In the genomic region with DNA sequence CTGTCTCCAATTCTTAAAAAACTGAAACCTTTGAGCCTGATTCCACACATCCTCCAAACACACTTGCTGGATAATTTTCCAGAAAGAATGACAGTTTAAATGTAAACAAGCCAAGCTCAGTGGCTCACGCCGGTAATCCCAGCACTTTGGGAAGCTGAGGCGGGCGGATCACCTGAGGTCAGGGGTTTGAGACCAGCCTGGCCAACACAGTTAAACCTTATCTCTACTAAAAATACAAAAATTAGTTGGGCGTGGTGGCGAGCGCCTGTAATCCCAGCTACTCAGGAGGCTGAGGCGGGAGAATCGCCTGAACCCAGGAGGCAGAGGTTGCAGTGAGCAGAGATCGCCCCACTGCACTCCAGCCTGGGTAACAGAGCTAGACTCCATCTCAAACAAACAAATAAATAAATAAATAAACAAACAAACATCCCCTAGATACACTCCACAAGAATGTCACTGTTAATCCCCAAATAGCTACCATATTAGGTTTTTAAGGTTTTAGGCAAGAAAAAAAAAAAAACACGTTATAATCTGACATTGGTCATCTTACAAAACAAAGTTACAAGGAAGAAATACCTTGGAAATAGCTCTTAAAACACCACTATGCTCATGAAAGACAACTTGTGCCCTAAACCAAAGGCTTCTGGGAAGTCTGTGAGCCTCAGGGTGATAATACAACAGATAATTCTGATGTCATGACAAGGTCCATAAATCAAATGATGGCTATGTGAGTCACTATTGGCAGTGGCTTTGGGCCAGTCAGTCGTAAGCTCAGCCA, we compare ENCODE assay signal across 1 cellular context.
TF ChIP-seq lines count a peak whose summit lies in the region.

No MANE protein-coding gene starts in this region.

TF ChIP-seq in H1, 55 proteins besides CTCF, POLR2A, EP300 and RAD21 (continued from another document):
- TF ChIP-seq, protein P1, sequence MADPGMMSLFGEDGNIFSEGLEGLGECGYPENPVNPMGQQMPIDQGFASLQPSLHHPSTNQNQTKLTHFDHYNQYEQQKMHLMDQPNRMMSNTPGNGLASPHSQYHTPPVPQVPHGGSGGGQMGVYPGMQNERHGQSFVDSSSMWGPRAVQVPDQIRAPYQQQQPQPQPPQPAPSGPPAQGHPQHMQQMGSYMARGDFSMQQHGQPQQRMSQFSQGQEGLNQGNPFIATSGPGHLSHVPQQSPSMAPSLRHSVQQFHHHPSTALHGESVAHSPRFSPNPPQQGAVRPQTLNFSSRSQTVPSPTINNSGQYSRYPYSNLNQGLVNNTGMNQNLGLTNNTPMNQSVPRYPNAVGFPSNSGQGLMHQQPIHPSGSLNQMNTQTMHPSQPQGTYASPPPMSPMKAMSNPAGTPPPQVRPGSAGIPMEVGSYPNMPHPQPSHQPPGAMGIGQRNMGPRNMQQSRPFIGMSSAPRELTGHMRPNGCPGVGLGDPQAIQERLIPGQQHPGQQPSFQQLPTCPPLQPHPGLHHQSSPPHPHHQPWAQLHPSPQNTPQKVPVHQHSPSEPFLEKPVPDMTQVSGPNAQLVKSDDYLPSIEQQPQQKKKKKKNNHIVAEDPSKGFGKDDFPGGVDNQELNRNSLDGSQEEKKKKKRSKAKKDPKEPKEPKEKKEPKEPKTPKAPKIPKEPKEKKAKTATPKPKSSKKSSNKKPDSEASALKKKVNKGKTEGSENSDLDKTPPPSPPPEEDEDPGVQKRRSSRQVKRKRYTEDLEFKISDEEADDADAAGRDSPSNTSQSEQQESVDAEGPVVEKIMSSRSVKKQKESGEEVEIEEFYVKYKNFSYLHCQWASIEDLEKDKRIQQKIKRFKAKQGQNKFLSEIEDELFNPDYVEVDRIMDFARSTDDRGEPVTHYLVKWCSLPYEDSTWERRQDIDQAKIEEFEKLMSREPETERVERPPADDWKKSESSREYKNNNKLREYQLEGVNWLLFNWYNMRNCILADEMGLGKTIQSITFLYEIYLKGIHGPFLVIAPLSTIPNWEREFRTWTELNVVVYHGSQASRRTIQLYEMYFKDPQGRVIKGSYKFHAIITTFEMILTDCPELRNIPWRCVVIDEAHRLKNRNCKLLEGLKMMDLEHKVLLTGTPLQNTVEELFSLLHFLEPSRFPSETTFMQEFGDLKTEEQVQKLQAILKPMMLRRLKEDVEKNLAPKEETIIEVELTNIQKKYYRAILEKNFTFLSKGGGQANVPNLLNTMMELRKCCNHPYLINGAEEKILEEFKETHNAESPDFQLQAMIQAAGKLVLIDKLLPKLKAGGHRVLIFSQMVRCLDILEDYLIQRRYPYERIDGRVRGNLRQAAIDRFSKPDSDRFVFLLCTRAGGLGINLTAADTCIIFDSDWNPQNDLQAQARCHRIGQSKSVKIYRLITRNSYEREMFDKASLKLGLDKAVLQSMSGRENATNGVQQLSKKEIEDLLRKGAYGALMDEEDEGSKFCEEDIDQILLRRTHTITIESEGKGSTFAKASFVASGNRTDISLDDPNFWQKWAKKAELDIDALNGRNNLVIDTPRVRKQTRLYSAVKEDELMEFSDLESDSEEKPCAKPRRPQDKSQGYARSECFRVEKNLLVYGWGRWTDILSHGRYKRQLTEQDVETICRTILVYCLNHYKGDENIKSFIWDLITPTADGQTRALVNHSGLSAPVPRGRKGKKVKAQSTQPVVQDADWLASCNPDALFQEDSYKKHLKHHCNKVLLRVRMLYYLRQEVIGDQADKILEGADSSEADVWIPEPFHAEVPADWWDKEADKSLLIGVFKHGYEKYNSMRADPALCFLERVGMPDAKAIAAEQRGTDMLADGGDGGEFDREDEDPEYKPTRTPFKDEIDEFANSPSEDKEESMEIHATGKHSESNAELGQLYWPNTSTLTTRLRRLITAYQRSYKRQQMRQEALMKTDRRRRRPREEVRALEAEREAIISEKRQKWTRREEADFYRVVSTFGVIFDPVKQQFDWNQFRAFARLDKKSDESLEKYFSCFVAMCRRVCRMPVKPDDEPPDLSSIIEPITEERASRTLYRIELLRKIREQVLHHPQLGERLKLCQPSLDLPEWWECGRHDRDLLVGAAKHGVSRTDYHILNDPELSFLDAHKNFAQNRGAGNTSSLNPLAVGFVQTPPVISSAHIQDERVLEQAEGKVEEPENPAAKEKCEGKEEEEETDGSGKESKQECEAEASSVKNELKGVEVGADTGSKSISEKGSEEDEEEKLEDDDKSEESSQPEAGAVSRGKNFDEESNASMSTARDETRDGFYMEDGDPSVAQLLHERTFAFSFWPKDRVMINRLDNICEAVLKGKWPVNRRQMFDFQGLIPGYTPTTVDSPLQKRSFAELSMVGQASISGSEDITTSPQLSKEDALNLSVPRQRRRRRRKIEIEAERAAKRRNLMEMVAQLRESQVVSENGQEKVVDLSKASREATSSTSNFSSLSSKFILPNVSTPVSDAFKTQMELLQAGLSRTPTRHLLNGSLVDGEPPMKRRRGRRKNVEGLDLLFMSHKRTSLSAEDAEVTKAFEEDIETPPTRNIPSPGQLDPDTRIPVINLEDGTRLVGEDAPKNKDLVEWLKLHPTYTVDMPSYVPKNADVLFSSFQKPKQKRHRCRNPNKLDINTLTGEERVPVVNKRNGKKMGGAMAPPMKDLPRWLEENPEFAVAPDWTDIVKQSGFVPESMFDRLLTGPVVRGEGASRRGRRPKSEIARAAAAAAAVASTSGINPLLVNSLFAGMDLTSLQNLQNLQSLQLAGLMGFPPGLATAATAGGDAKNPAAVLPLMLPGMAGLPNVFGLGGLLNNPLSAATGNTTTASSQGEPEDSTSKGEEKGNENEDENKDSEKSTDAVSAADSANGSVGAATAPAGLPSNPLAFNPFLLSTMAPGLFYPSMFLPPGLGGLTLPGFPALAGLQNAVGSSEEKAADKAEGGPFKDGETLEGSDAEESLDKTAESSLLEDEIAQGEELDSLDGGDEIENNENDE (IDR thresholded peaks at IDR 0.05; ENCODE audit: insufficient replicate concordance, low read length), result no peak
